Comparison of ENCODE assay signal across 9 cellular contexts in the genomic region with DNA sequence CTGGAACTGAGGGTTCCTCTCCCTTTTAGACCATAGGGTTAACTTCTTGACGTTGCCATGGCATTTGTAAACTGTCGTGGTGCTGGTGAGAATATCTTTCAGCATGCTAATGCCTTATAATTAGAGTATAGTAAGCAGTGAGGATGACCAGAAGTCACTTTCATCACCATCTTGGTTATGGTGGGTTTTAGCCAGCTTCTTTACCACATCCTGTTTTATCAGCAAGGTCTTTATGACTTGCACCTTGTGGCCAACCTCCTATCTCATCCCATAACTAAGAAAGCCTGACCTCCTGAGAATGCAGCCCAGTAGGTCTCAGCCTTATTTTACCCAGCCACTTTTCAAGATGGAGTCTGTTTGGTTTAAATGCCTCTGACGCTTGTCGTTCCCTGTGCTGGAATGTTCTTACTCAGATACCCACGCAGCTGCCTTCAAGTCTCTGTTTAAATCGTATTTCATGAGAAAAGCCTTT.
"Had no signal": no experiment of that assay in that cellular context is flagged by ENCODE, and none has a peak within 500 bp of the region (broad histone marks: within the 10 kb centered on the region; RNA-seq: fewer than 3 reads in every experiment).

No MANE protein-coding gene starts in this region.

- H3K36me3 ChIP-seq: breast epithelium, tibial artery, vagina had no signal

- H3K4me1 ChIP-seq: breast epithelium, tibial artery, vagina had no signal

- H3K27ac ChIP-seq: breast epithelium, tibial artery, vagina had no signal

- H3K27me3 ChIP-seq: breast epithelium, tibial artery, vagina had no signal

- ATAC-seq: WTC11 had no signal

- DNase-seq: activated CD4-positive, alpha-beta T cell treated with anti-CD3 and anti-CD28 coated beads, Interleukin-2, amount 10 ng/mL, durations not matched to agents 24 days and 14 days; dermis blood vessel endothelial cell; hippocampal formation; retina; stimulated activated CD4-positive, alpha-beta T cell treated with anti-CD3 and anti-CD28 coated beads, Interleukin-4, amount 100 ng/mL, for 4 hours; tibial artery had no signal

- H3K9me3 ChIP-seq: breast epithelium, tibial artery, vagina had no signal

- H3K4me3 ChIP-seq: breast epithelium, tibial artery, vagina had no signal
